In genomic region chr13:33116321-33117010, GRCh38 we compare ENCODE assay signal across 18 cellular contexts.
DNase-seq lines count a peak whose midpoint lies in the region; ATAC-seq, FAIRE-seq and TF ChIP-seq lines count a peak whose summit lies in the region.
"Had no signal": no experiment of that assay in that cellular context is flagged by ENCODE, and none has a peak within 500 bp of the region (broad histone marks: within the 10 kb centered on the region; RNA-seq: fewer than 3 reads in every experiment).

No MANE protein-coding gene starts in this region.

- no peak for FAIRE-seq in pancreas (lab: Jason Lieb, UNC)

- DNase-seq in LNCaP clone FGC (ENCODE audit: low read depth) (peak; percentile 45), hepatocyte (ENCODE audit: low spot score) (no peak), pancreas (no peak), AML-193 (lab: John Stamatoyannopoulos, UW) (no peak), NOMO-1 treated with DMSO at 0.1 percent for 48 hours (lab: John Stamatoyannopoulos, UW; ENCODE audit: unreplicated experiment) (no peak)
- no peak for DNase-seq in activated CD4-positive, alpha-beta T cell treated with anti-CD3 and anti-CD28 coated beads for 1 hour
- DNase-seq: GM23248, HCEC 1CT, MG63, NCI-H1105, NCI-H1694, NCI-H2107, NCI-H2227 treated with DMSO at 0.1 percent for 48 hours, NCI-H524, Peyer's patch had no signal

- H3K27me3 ChIP-seq in hepatocyte, result no peaks in the 10 kb centered on the region
- no peaks in the 10 kb centered on the region for H3K27me3 ChIP-seq in pancreas
- H3K27me3 ChIP-seq: MG63, Peyer's patch had no signal

- H3K4me2 ChIP-seq in hepatocyte, result no peak overlapping the region

- intact Hi-C loops in pancreas (cut with DNase I), result no loop called here

- no peaks in the 10 kb centered on the region for H3K9me2 ChIP-seq in hepatocyte (replicated peaks; ENCODE audit: insufficient read depth)

- H3K27ac ChIP-seq in C4-2B (peak overlapping the region; percentile 62), hepatocyte (peak overlapping the region; percentile 0), pancreas (peak overlapping the region in 1 of 4 donors; percentile 50)
- H3K27ac ChIP-seq: GM23248, Peyer's patch, SK-N-MC had no signal

- 59% methylated on average over 2 of the region's 2 CpGs for WGBS in hepatocyte (ENCODE audit: low lambda C conversion rate, missing lambda C conversion rate)
- WGBS in pancreas, 2 donors, result 40% methylated on average over 2 of the region's 2 CpGs

- no peaks in the 10 kb centered on the region for H4K20me1 ChIP-seq in hepatocyte (ENCODE audit: insufficient read depth, poor library complexity, severe bottlenecking)

- H3K4me1 ChIP-seq in hepatocyte (ENCODE audit: insufficient read depth), result peaks cover 33% of the 10 kb centered on the region
- H3K4me1 ChIP-seq in pancreas, result peaks cover 5 to 12% (median 11%) of the 10 kb centered on the region in 3 donors

- no peaks in the 10 kb centered on the region for H3K79me2 ChIP-seq in hepatocyte

- peak; percentile 57 to 85 (median 82) for ATAC-seq in pancreas
- ATAC-seq: Right ventricle myocardium inferior had no signal

- no peaks in the 10 kb centered on the region for H3K36me3 ChIP-seq in hepatocyte (replicated peaks; ENCODE audit: insufficient read depth, low read depth)
- H3K36me3 ChIP-seq in pancreas, result peaks cover 0 to 54% (median 5%) of the 10 kb centered on the region in 3 donors

- TF ChIP-seq CTCF in C4-2B (conservative IDR thresholded peaks at IDR 0.05) (no peak), LNCaP clone FGC (IDR thresholded peaks at IDR 0.05; ENCODE audit: control insufficient read depth, extremely low read depth, insufficient read depth) (no peak), hepatocyte (IDR thresholded peaks at IDR 0.05; ENCODE audit: poor library complexity) (no peak), pancreas (IDR thresholded peaks at IDR 0.05) (no peak)

- H3K4me3 ChIP-seq in LNCaP clone FGC (ENCODE audit: low read depth, low read length) (no peak overlapping the region), hepatocyte (no peak overlapping the region), pancreas (no peak overlapping the region)
- H3K4me3 ChIP-seq: GM23248, MG63, Peyer's patch, SK-N-MC had no signal

- H3K9me3 ChIP-seq in hepatocyte (ENCODE audit: low read depth) (no peaks in the 10 kb centered on the region), pancreas (no peaks in the 10 kb centered on the region)
- H3K9me3 ChIP-seq: MG63, Peyer's patch had no signal

- H2AFZ ChIP-seq in hepatocyte, result no peak overlapping the region
- H2AFZ ChIP-seq: GM23248 had no signal
